In the genomic region with DNA sequence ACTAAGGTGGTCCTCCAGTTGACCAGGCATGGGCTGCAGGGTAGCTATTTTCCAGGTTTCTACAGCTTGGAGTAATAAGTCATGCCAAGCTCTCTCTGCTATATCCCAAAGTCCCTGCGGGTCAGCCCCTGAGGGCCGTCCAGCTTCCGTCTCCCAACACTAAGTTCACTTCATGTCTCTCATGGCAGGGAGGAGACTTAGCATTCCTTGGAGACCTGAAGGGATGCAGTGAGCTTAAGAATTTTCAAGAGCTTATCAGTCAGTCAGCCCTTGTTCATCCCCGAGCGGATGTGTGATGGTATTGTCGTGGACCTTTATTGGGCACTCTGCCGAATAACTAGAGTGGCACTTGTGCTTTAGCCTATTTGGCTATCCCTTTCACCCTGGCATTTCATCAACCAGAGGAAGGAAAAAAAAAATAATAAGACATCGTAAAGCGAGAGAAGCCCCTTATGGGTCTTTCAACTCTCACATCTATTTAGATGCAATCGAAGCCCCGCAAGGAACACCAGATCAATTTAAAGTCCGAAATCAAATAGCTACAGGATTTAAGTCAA, we compare ENCODE assay signal across 13 cellular contexts. TPM values are rescaled to one million over a fixed set of nuclear protein-coding genes. Genes with fewer than 3 reads are reported as not detected.
DNase-seq lines count a peak whose midpoint lies in the region; ATAC-seq, FAIRE-seq and TF ChIP-seq lines count a peak whose summit lies in the region.
"Not testable (repeated sequence)": the region's sequence is repeated elsewhere in the genome, so short reads cannot be mapped to it uniquely, and the experiment has no call there.
"Had no signal": no experiment of that assay in that cellular context is flagged by ENCODE, and none has a peak within 500 bp of the region (broad histone marks: within the 10 kb centered on the region; RNA-seq: fewer than 3 reads in every experiment).

No MANE protein-coding gene starts in this region.

- not testable (repeated sequence) for H3K18ac ChIP-seq in trophoblast cell (ENCODE audit: low read length)

- CTCF ChIA-PET in Calu3 (lab: Charles Lee) = interaction anchor here (0.6 to 3.7 kb wide), 10 partner anchors 10 to 200 kb away, joined by 3 to 19 read pairs (median 5); no protein-coding TSS in a partner anchor
- CTCF ChIA-PET in K562 (lab: Yijun Ruan, JAX; ENCODE audit: low intra/inter-chr PET ratio) = not testable (repeated sequence)

- not testable (repeated sequence) for H4K12ac ChIP-seq in trophoblast cell (ENCODE audit: low read depth, low read length)

- not testable (repeated sequence) for H2BK5ac ChIP-seq in trophoblast cell (ENCODE audit: low read depth, low read length, poor library complexity)

- H3K4me1 ChIP-seq in OCI-LY3 (ENCODE audit: low read length) (peaks cover 64% of the 10 kb centered on the region), liver (ENCODE audit: control insufficient read depth in 4 of 4, insufficient read depth in 4 of 4, low read length in 3 of 4) (peaks cover 0 to 30% (median 24%) of the 10 kb centered on the region in 4 donors), trophoblast cell (ENCODE audit: control insufficient read depth in 1 of 2, insufficient read depth in 2 of 2, low read length in 2 of 2) (peaks cover 6 to 14% of the 10 kb centered on the region in 2 experiments)
- H3K4me1 ChIP-seq in K562 (replicated peaks in 1 of 2; ENCODE audit: control insufficient read depth in 2 of 2, insufficient read depth in 2 of 2, low read length in 2 of 2) = not testable (repeated sequence)

- TF ChIP-seq CTCF in Calu3 (IDR thresholded peaks at IDR 0.05; ENCODE audit: unreplicated experiment); GM12865 (IDR thresholded peaks at IDR 0.05; ENCODE audit: insufficient read depth, low read depth, low read length, missing control alignments); OCI-LY3 (IDR thresholded peaks at IDR 0.05; ENCODE audit: low read depth, low read length); K562 (IDR thresholded peaks at IDR 0.05 in 2 of 3, conservative IDR thresholded peaks at IDR 0.05 in 1 of 3; ENCODE audit: insufficient read depth in 2 of 3, low read depth in 1 of 3, low read length in 3 of 3); liver (IDR thresholded peaks at IDR 0.05; ENCODE audit: low read depth, low read length, missing input control): not testable (repeated sequence)

- intact Hi-C loops in Calu3 (cut with micrococcal nuclease; ENCODE audit: unreplicated experiment) = loop anchor here (5.0 kb wide), 1 partner anchor 33 kb away; a partner anchor contains a TSS
- intact Hi-C loops in K562 (cut with micrococcal nuclease) = not testable (repeated sequence)

- H3K9me3 Mint-ChIP-seq in Calu3 (ENCODE audit: low read depth, unreplicated experiment) = not testable (repeated sequence)

- not testable (repeated sequence) for ATAC-seq in K562

- peaks cover 87% of the 10 kb centered on the region for H3K36me3 Mint-ChIP-seq in Calu3 (ENCODE audit: insufficient read depth, unreplicated experiment)

- not testable (repeated sequence) for H4K91ac ChIP-seq in trophoblast cell (ENCODE audit: low read depth, low read length)

- DNase-seq in Calu3 = peak; percentile 69
- peak; percentile 60 for DNase-seq in GM12865 (ENCODE audit: low read depth)
- not testable (repeated sequence) for DNase-seq in K562 (ENCODE audit: extremely low read depth in 1 of 4, low spot score in 3 of 4)
- DNase-seq in islet precursor cell = peak; percentile 36
- peak; percentile 59 to 60 for DNase-seq in trophoblast cell

- not testable (repeated sequence) for H2BK120ac ChIP-seq in trophoblast cell (ENCODE audit: insufficient read depth, low read length, poor library complexity)

- not testable (repeated sequence) for H3K14ac ChIP-seq in trophoblast cell (ENCODE audit: low read length)

- TF ChIP-seq RAD21 in K562 (CRISPR knock-in tag; conservative IDR thresholded peaks at IDR 0.05 in 1 of 2, IDR thresholded peaks at IDR 0.05 in 1 of 2); liver (IDR thresholded peaks at IDR 0.05): not testable (repeated sequence)

- not testable (repeated sequence) for H3K9me1 ChIP-seq in K562 (ENCODE audit: control insufficient read depth, insufficient read depth, low read length)

- not testable (repeated sequence) for H2AFZ ChIP-seq in OCI-LY3 (ENCODE audit: low read depth, low read length); K562 (ENCODE audit: low read depth, low read length); trophoblast cell (ENCODE audit: insufficient read depth, low read length, poor library complexity)

- POLR2A ChIA-PET in K562 (lab: Yijun Ruan, JAX) = interaction anchor here (0.6 to 1.3 kb wide), 3 partner anchors 9 to 707 kb away, joined by 3 to 6 read pairs (median 3); no protein-coding TSS in a partner anchor

- not testable (repeated sequence) for H2AK5ac ChIP-seq in trophoblast cell (ENCODE audit: low read length)

- H3K79me2 ChIP-seq in OCI-LY3 (ENCODE audit: low read length) = peaks cover 91% of the 10 kb centered on the region
- not testable (repeated sequence) for H3K79me2 ChIP-seq in K562 (ENCODE audit: control insufficient read depth, insufficient read depth, low read length); trophoblast cell (ENCODE audit: control insufficient read depth, insufficient read depth, low read length, poor library complexity)

- H4K20me1 ChIP-seq in OCI-LY3 (ENCODE audit: insufficient read depth, low read length) = peaks cover 15% of the 10 kb centered on the region
- H4K20me1 ChIP-seq in K562 (replicated peaks; ENCODE audit: control insufficient read depth, insufficient read depth, low read length) = not testable (repeated sequence)

- not testable (repeated sequence) for H3K4ac ChIP-seq in trophoblast cell (ENCODE audit: low read depth, low read length)

- H3K79me1 ChIP-seq in trophoblast cell (ENCODE audit: low read length) = not testable (repeated sequence)

- H3K27me3 Mint-ChIP-seq in Calu3 (ENCODE audit: unreplicated experiment) = not testable (repeated sequence)

- in situ Hi-C loops in K562 (cut with MboI) = not testable (repeated sequence)

- not testable (repeated sequence) for H3K9me3 ChIP-seq in OCI-LY3 (ENCODE audit: insufficient read depth, low read length); K562 (replicated peaks; ENCODE audit: control insufficient read depth, insufficient read depth, low read depth, low read length); liver (ENCODE audit: control insufficient read depth in 4 of 4, low read length in 3 of 4); trophoblast cell (ENCODE audit: insufficient read depth, low read depth, low read length)

- peak overlapping the region; percentile 98 for H3K9ac ChIP-seq in OCI-LY3 (ENCODE audit: low read length)
- H3K9ac ChIP-seq in K562 (ENCODE audit: insufficient read depth in 1 of 2, low read depth in 2 of 2, low read length in 2 of 2); liver (ENCODE audit: low read depth in 1 of 2, low read length in 2 of 2); trophoblast cell (ENCODE audit: low read length): not testable (repeated sequence)

- H4K8ac ChIP-seq in trophoblast cell (ENCODE audit: low read depth, low read length) = not testable (repeated sequence)

- H3K4me2 ChIP-seq in OCI-LY3 (ENCODE audit: low read length) = peak overlapping the region; percentile 72
- H3K4me2 ChIP-seq in K562 (ENCODE audit: insufficient read depth, low read length); trophoblast cell (ENCODE audit: low read length): not testable (repeated sequence)

- peaks cover 91% of the 10 kb centered on the region for H3K4me1 Mint-ChIP-seq in Calu3 (ENCODE audit: low read depth, unreplicated experiment)

- H3K4me3 Mint-ChIP-seq in Calu3 (ENCODE audit: low read depth, unreplicated experiment) = peak overlapping the region; percentile 94

- not testable (repeated sequence) for H3K23ac ChIP-seq in trophoblast cell (ENCODE audit: low read length)

- H3K27me3 ChIP-seq in OCI-LY3 (ENCODE audit: low read depth, low read length); liver (ENCODE audit: control insufficient read depth in 4 of 4, insufficient read depth in 4 of 4, low read length in 3 of 4); trophoblast cell (ENCODE audit: insufficient read depth, low read length): not testable (repeated sequence)
- peaks cover 34 to 55% of the 10 kb centered on the region in 2 experiments; a peak in 4 of 5 replicates for H3K27me3 ChIP-seq in K562 (ENCODE audit: control insufficient read depth in 2 of 2, insufficient read depth in 2 of 2, low read length in 2 of 2)

- H3K36me3 ChIP-seq in OCI-LY3 (replicated peaks; ENCODE audit: low read depth, low read length) = peaks cover 68% of the 10 kb centered on the region
- H3K36me3 ChIP-seq in K562 (ENCODE audit: control insufficient read depth, insufficient read depth, low read length); liver (ENCODE audit: control insufficient read depth in 4 of 4, insufficient read depth in 3 of 4, low read depth in 1 of 4, low read length in 3 of 4); trophoblast cell (ENCODE audit: control insufficient read depth in 1 of 2, insufficient read depth in 2 of 2, low read length in 2 of 2): not testable (repeated sequence)

- peak overlapping the region; percentile 94 for H3K27ac ChIP-seq in OCI-LY3 (ENCODE audit: low read length)
- H3K27ac ChIP-seq in K562 (ENCODE audit: extremely low read depth, low read depth, low read length); trophoblast cell (ENCODE audit: low read depth, low read length): not testable (repeated sequence)
- peak overlapping the region; percentile 54 to 74 for H3K27ac ChIP-seq in liver (ENCODE audit: low read depth in 1 of 2, low read length in 2 of 2)

- peak overlapping the region; percentile 94 for H3K27ac Mint-ChIP-seq in Calu3 (ENCODE audit: unreplicated experiment)

- TF ChIP-seq EP300 in K562 (IDR thresholded peaks at IDR 0.05; ENCODE audit: low read length) = not testable (repeated sequence)

- H2BK12ac ChIP-seq in trophoblast cell (ENCODE audit: low read length) = not testable (repeated sequence)

- TF ChIP-seq POLR2A in K562 (conservative IDR thresholded peaks at IDR 0.05) = not testable (repeated sequence)

- BruUV-seq in Calu3 (replicated peaks; lab: Mats Ljungman, UMichigan); K562 (replicated peaks; lab: Mats Ljungman, UMichigan): not testable (repeated sequence)

- peak overlapping the region; percentile 89 for H3K4me3 ChIP-seq in GM12865 (ENCODE audit: low read depth, low read length)
- peak overlapping the region; percentile 80 for H3K4me3 ChIP-seq in OCI-LY3 (ENCODE audit: low read length)
- H3K4me3 ChIP-seq in K562; liver (ENCODE audit: low read depth in 1 of 3, low read length in 3 of 3); trophoblast cell (ENCODE audit: low read depth, low read length): not testable (repeated sequence)

- WGBS in K562 (ENCODE audit: insufficient coverage, low coverage, missing lambda C conversion rate) = 15% methylated on average over 12 of the region's 12 CpGs
- WGBS in liver = 62% methylated on average over 12 of the region's 12 CpGs
- WGBS in trophoblast cell (ENCODE audit: extremely low coverage, insufficient coverage, insufficient read length) = no CpG with 5 or more reads among the region's 12 CpGs

- not testable (repeated sequence) for FAIRE-seq in K562 (lab: Jason Lieb, UNC)

RNA-seq across cellular contexts. Expression of a gene that starts 2.2 kb away (rescaled TPM):
- total RNA-seq in Calu3 (2022) = 75.1 and 88.9 TPM in 2 replicates
- not detected in 2 replicates for total RNA-seq in K562 (2011; cell fraction: chromatin; rRNA removed; ENCODE audit: low replicate concordance)
- total RNA-seq in K562 (2011; cell fraction: nucleolus; rRNA removed) = not detected in 2 replicates
- total RNA-seq in K562 (2011; cell fraction: nucleoplasm; rRNA removed) = not detected in 2 replicates
- not detected in 2 replicates for total RNA-seq in K562 (2014; rRNA removed)
- not detected in 2 replicates for total RNA-seq in K562 (2014; rRNA removed; fragmentation: Illumina TruSeq; extraction: Trizol)
- not detected in 2 replicates for total RNA-seq in K562 (2015; rRNA removed; fragmentation: Illumina TruSeq; extraction: Trizol)
- not detected in 2 replicates for total RNA-seq in K562 (2021)
- not detected in 2 replicates for polyA plus RNA-seq in K562 (2011; rRNA removed)
- polyA plus RNA-seq in K562 (2011; cell fraction: cytosol; rRNA removed) = not detected in 2 replicates
- not detected in 2 replicates for polyA plus RNA-seq in K562 (2011; cell fraction: nucleus; rRNA removed)
- not detected in 2 replicates for polyA plus RNA-seq in K562 (2012)
- polyA plus RNA-seq in K562 (2014; fragmentation: Illumina TruSeq; extraction: Trizol) = not detected in 2 replicates
- not detected for polyA plus RNA-seq in K562 (2014; fragmentation: Nextera tagmentation; extraction: Ambion mirVana)
- not detected in 2 replicates for polyA plus RNA-seq in K562 (2014; rRNA removed)
- polyA minus RNA-seq in K562 (2011; rRNA and poly(A)+ RNA removed) = not detected in 2 replicates
- not detected in 2 replicates for polyA minus RNA-seq in K562 (2011; cell fraction: cytosol; rRNA and poly(A)+ RNA removed)
- not detected in 2 replicates for polyA minus RNA-seq in K562 (2011; cell fraction: nucleus; rRNA and poly(A)+ RNA removed)
- 1 to 10 TPM in 1 of 2 donors, under 1 TPM in 1; 0.67 to 2.8 TPM for total RNA-seq in liver
- polyA plus RNA-seq in liver = under 1 TPM; 0.15 to 0.26 TPM
- polyA plus RNA-seq in trophoblast cell (2013) = not detected in 2 replicates
- total RNA-seq: CD8-positive, alpha-beta T cell; Daoy; H4; HFFc6; HT1080 had no signal
- polyA plus RNA-seq: CD14-positive monocyte had no signal

RNA-seq across cellular contexts. Expression of a gene that starts 31.5 kb away (rescaled TPM):
- total RNA-seq in Calu3 (2022) = 425 and 457 TPM in 2 replicates
- total RNA-seq in K562 (2011; cell fraction: chromatin; rRNA removed; ENCODE audit: low replicate concordance) = 0.16 TPM in 1 of 2 replicates, not detected in the other
- total RNA-seq in K562 (2011; cell fraction: nucleolus; rRNA removed) = not detected in 2 replicates
- total RNA-seq in K562 (2011; cell fraction: nucleoplasm; rRNA removed) = not detected in 2 replicates
- total RNA-seq in K562 (2014; rRNA removed) = not detected in 2 replicates
- 0.06 TPM in 1 of 2 replicates, not detected in the other for total RNA-seq in K562 (2014; rRNA removed; fragmentation: Illumina TruSeq; extraction: Trizol)
- 0.08 TPM in 1 of 2 replicates, not detected in the other for total RNA-seq in K562 (2015; rRNA removed; fragmentation: Illumina TruSeq; extraction: Trizol)
- 0.18 and 0.20 TPM in 2 replicates for total RNA-seq in K562 (2021)
- 0.06 TPM in 1 of 2 replicates, not detected in the other for polyA plus RNA-seq in K562 (2011; rRNA removed)
- polyA plus RNA-seq in K562 (2011; cell fraction: cytosol; rRNA removed) = 0.06 TPM in 1 of 2 replicates, not detected in the other
- 0.11 TPM in 1 of 2 replicates, not detected in the other for polyA plus RNA-seq in K562 (2011; cell fraction: nucleus; rRNA removed)
- 0.05 and 0.12 TPM in 2 replicates for polyA plus RNA-seq in K562 (2012)
- 0.09 TPM in 1 of 2 replicates, not detected in the other for polyA plus RNA-seq in K562 (2014; fragmentation: Illumina TruSeq; extraction: Trizol)
- under 1 TPM; 0.04 to 0.13 TPM for polyA plus RNA-seq in K562 (2014; fragmentation: Nextera tagmentation; extraction: Ambion mirVana)
- not detected in 2 replicates for polyA plus RNA-seq in K562 (2014; rRNA removed)
- 0.25 TPM in 1 of 2 replicates, not detected in the other for polyA minus RNA-seq in K562 (2011; rRNA and poly(A)+ RNA removed)
- polyA minus RNA-seq in K562 (2011; cell fraction: cytosol; rRNA and poly(A)+ RNA removed) = not detected in 2 replicates
- polyA minus RNA-seq in K562 (2011; cell fraction: nucleus; rRNA and poly(A)+ RNA removed) = not detected in 2 replicates
- 10 to 100 TPM in 1 of 2 donors, under 1 TPM in 1; under 0.01 to 32.8 TPM for total RNA-seq in liver
- under 1 TPM; 0.03 to 0.08 TPM for polyA plus RNA-seq in liver
- 0.73 and 0.93 TPM in 2 replicates for polyA plus RNA-seq in trophoblast cell (2013)
- total RNA-seq: CD8-positive, alpha-beta T cell; Daoy; H4; HFFc6 had no signal
- polyA plus RNA-seq: CD14-positive monocyte had no signal

RNA-seq across cellular contexts. Expression of a gene that starts 52.0 kb away (rescaled TPM):
- total RNA-seq in Calu3 (2022) (1.1 and 1.3 TPM in 2 replicates), K562 (2014; rRNA removed) (not detected in 2 replicates), K562 (2014; rRNA removed; fragmentation: Illumina TruSeq; extraction: Trizol) (0.07 TPM in 1 of 2 replicates, not detected in the other), K562 (2015; rRNA removed; fragmentation: Illumina TruSeq; extraction: Trizol) (not detected in 2 replicates), K562 (2021) (not detected in 2 replicates), liver (under 1 TPM in 1 of 2 donors, not detected in 1; 0.89 TPM)
- total RNA-seq in K562 (2011; cell fraction: chromatin; rRNA removed; ENCODE audit: low replicate concordance) = 0.21 TPM in 1 of 2 replicates, not detected in the other
- 0.17 TPM in 1 of 2 replicates, not detected in the other for total RNA-seq in K562 (2011; cell fraction: nucleolus; rRNA removed)
- total RNA-seq in K562 (2011; cell fraction: nucleoplasm; rRNA removed) = not detected in 2 replicates
- polyA plus RNA-seq in K562 (2011; rRNA removed) (0.09 and 0.29 TPM in 2 replicates), K562 (2014; fragmentation: Illumina TruSeq; extraction: Trizol) (0.12 TPM in 1 of 2 replicates, not detected in the other), K562 (2014; fragmentation: Nextera tagmentation; extraction: Ambion mirVana) (under 1 TPM; 0.03 to 0.06 TPM), K562 (2014; rRNA removed) (not detected in 2 replicates), liver (under 1 TPM; 0.08 to 0.20 TPM)
- polyA plus RNA-seq in K562 (2011; cell fraction: cytosol; rRNA removed) = 0.31 TPM in 1 of 2 replicates, not detected in the other
- polyA plus RNA-seq in K562 (2011; cell fraction: nucleus; rRNA removed) = 0.04 and 0.28 TPM in 2 replicates
- polyA plus RNA-seq in K562 (2012) = 0.04 and 0.17 TPM in 2 replicates
- polyA minus RNA-seq in K562 (2011; rRNA and poly(A)+ RNA removed) = 0.14 and 0.42 TPM in 2 replicates
- polyA minus RNA-seq in K562 (2011; cell fraction: cytosol; rRNA and poly(A)+ RNA removed) = not detected in 2 replicates
- 0.13 TPM in 1 of 2 replicates, not detected in the other for polyA minus RNA-seq in K562 (2011; cell fraction: nucleus; rRNA and poly(A)+ RNA removed)
- 2.4 and 2.6 TPM in 2 replicates for polyA plus RNA-seq in trophoblast cell (2013)
- total RNA-seq: CD8-positive, alpha-beta T cell had no signal

Comparison
In these comparisons a context has a peak if more than half of its experiments do, and no peak if none do; other contexts are left out.
1. RNA of a gene that starts 2.2 kb away (total RNA-seq): 75.1 to 88.9 TPM in Calu3; 0.67 to 2.8 TPM in liver and not detected in K562; every median in the first group is over 10 times any median in the second.
2. RNA of a gene that starts 31.5 kb away (total RNA-seq): 425 to 457 TPM in Calu3; under 0.01 to 32.8 TPM in liver and 0.06 to 0.20 TPM in K562; every median in the first group is over 10 times any median in the second.